Comparison of ENCODE assay signal across 16 cellular contexts in genomic region chr7:152202056-152202455, GRCh38.
DNase-seq lines count a peak whose midpoint lies in the region; ATAC-seq and TF ChIP-seq lines count a peak whose summit lies in the region.
"Had no signal": no experiment of that assay in that cellular context is flagged by ENCODE, and none has a peak within 500 bp of the region (broad histone marks: within the 10 kb centered on the region; RNA-seq: fewer than 3 reads in every experiment).

No MANE protein-coding gene starts in this region.

- peak overlapping the region; percentile 48 for H3K27ac ChIP-seq in suprapubic skin
- H3K27ac ChIP-seq: 22Rv1, body of pancreas, heart left ventricle, thoracic aorta had no signal

- WGBS in suprapubic skin, result 61% methylated on average over 3 of the region's 3 CpGs

- H3K9me3 ChIP-seq in suprapubic skin, result no peaks in the 10 kb centered on the region
- H3K9me3 ChIP-seq: body of pancreas, heart left ventricle, thoracic aorta had no signal

- peaks cover 0 to 7% of the 10 kb centered on the region in 2 donors for H3K36me3 Mint-ChIP-seq in activated T-cell treated with anti-CD3 and anti-CD28 coated beads, Interleukin-2, amount 50 U/mL, for 72 hours (ENCODE audit: insufficient read depth in 2 of 2)

- no peak overlapping the region for H3K4me3 Mint-ChIP-seq in activated T-cell treated with anti-CD3 and anti-CD28 coated beads, Interleukin-2, amount 50 U/mL, for 72 hours
- H3K4me3 Mint-ChIP-seq: activated CD8-positive, alpha-beta memory T cell treated with anti-CD3 and anti-CD28 coated beads, Interleukin-2, amount 10 ng/mL, durations not matched to agents 7 days and 5 days had no signal

- no peaks in the 10 kb centered on the region for H3K4me1 Mint-ChIP-seq in activated T-cell treated with anti-CD3 and anti-CD28 coated beads, Interleukin-2, amount 50 U/mL, for 72 hours (ENCODE audit: low read depth)
- H3K4me1 Mint-ChIP-seq: activated CD8-positive, alpha-beta memory T cell treated with anti-CD3 and anti-CD28 coated beads, Interleukin-2, amount 10 ng/mL, durations not matched to agents 7 days and 5 days had no signal

- H3K4me3 ChIP-seq in astrocyte of the spinal cord (ENCODE audit: low read depth, low read length) (no peak overlapping the region), suprapubic skin (no peak overlapping the region)
- H3K4me3 ChIP-seq: body of pancreas, heart left ventricle, thoracic aorta had no signal

- no peaks in the 10 kb centered on the region for H3K27me3 Mint-ChIP-seq in activated T-cell treated with anti-CD3 and anti-CD28 coated beads, Interleukin-2, amount 50 U/mL, for 72 hours (ENCODE audit: low read depth)
- H3K27me3 Mint-ChIP-seq: activated CD8-positive, alpha-beta memory T cell treated with anti-CD3 and anti-CD28 coated beads, Interleukin-2, amount 10 ng/mL, durations not matched to agents 7 days and 5 days had no signal

- H3K4me1 ChIP-seq in suprapubic skin, result no peaks in the 10 kb centered on the region
- H3K4me1 ChIP-seq: body of pancreas, heart left ventricle had no signal

- H3K27ac Mint-ChIP-seq in activated T-cell treated with anti-CD3 and anti-CD28 coated beads, Interleukin-2, amount 50 U/mL, for 72 hours, result peak overlapping the region; percentile 66
- H3K27ac Mint-ChIP-seq: activated CD8-positive, alpha-beta memory T cell treated with anti-CD3 and anti-CD28 coated beads, Interleukin-2, amount 10 ng/mL, durations not matched to agents 7 days and 5 days had no signal

- no peaks in the 10 kb centered on the region for H3K9me3 Mint-ChIP-seq in activated T-cell treated with anti-CD3 and anti-CD28 coated beads, Interleukin-2, amount 50 U/mL, for 72 hours

- no peak for DNase-seq in activated T-cell treated with anti-CD3 and anti-CD28 coated beads, Interleukin-2, amount 50 U/mL, for 72 hours
- DNase-seq in activated T-cell treated with anti-CD3 and anti-CD28 coated beads, Interleukin-2, amount 50 U/mL, for 1 hour, result no peak
- DNase-seq in astrocyte of the spinal cord (ENCODE audit: low read depth, low spot score) (peak; percentile 29), foreskin melanocyte (peak; percentile 21), suprapubic skin (ENCODE audit: low spot score in 2 of 2) (no peak), COR-L47 (lab: John Stamatoyannopoulos, UW) (no peak), NCI-H2029 treated with DMSO at 0.1 percent for 48 hours (lab: John Stamatoyannopoulos, UW) (no peak)
- DNase-seq in activated CD8-positive, alpha-beta memory T cell treated with anti-CD3 and anti-CD28 coated beads for 24 hours, result no peak
- DNase-seq: activated CD8-positive, alpha-beta memory T cell treated with anti-CD3 and anti-CD28 coated beads, Interleukin-2, amount 10 ng/mL, durations not matched to agents 7 days and 5 days; body of pancreas; effector CD8-positive, alpha-beta T cell; heart left ventricle; NCI-H1930; NCI-H69 had no signal

- no peak for TF ChIP-seq POLR2A in suprapubic skin (IDR thresholded peaks at IDR 0.05)

- peaks cover 42% of the 10 kb centered on the region for H3K36me3 ChIP-seq in suprapubic skin

- TF ChIP-seq CTCF in astrocyte of the spinal cord (IDR thresholded peaks at IDR 0.05; ENCODE audit: low read depth, low read length), result no peak
- TF ChIP-seq CTCF in suprapubic skin (IDR thresholded peaks at IDR 0.05), result no peak

- no peaks in the 10 kb centered on the region for H3K27me3 ChIP-seq in suprapubic skin
- H3K27me3 ChIP-seq: body of pancreas, heart left ventricle had no signal

- TF ChIP-seq EP300 in suprapubic skin (IDR thresholded peaks at IDR 0.05), result no peak

- in situ Hi-C loops in astrocyte of the spinal cord (cut with HindIII; ENCODE audit: low sequenced_read_pairs), result no loop called here

- ATAC-seq in activated T-cell treated with anti-CD3 and anti-CD28 coated beads, Interleukin-2, amount 50 U/mL, for 72 hours (replicated peaks in 1 of 2), result no peak
- ATAC-seq: activated CD8-positive, alpha-beta memory T cell treated with anti-CD3 and anti-CD28 coated beads, Interleukin-2, amount 10 ng/mL, durations not matched to agents 7 days and 5 days; body of pancreas; heart left ventricle had no signal

Comparison
In these comparisons a context has a peak if more than half of its experiments do, and no peak if none do; other contexts are left out.
1. DNase-seq: peak in astrocyte of the spinal cord (single experiment) and foreskin melanocyte (single experiment); none in activated T-cell treated with anti-CD3 and anti-CD28 coated beads, Interleukin-2, amount 50 U/mL, for 72 hours (0 of 2), activated T-cell treated with anti-CD3 and anti-CD28 coated beads, Interleukin-2, amount 50 U/mL, for 1 hour (single experiment), suprapubic skin (0 of 2), COR-L47 (single experiment), activated CD8-positive, alpha-beta memory T cell treated with anti-CD3 and anti-CD28 coated beads for 24 hours (single experiment) and NCI-H2029 treated with DMSO at 0.1 percent for 48 hours (single experiment).